Comparison of ENCODE assay signal across 15 cellular contexts in genomic region chr1:26079960-26080814, GRCh38. TPM values are rescaled to one million over a fixed set of nuclear protein-coding genes. Genes with fewer than 3 reads are reported as not detected.
"Had no signal": no experiment of that assay in that cellular context is flagged by ENCODE, and none has a peak within 500 bp of the region (broad histone marks: within the 10 kb centered on the region; RNA-seq: fewer than 3 reads in every experiment).

No MANE protein-coding gene starts in this region.

- H3K27me3 ChIP-seq: thyroid gland had no signal

- H3K27ac ChIP-seq: esophagus muscularis mucosa, thyroid gland had no signal

- H3K4me3 ChIP-seq: esophagus muscularis mucosa, thyroid gland had no signal

- H3K9me3 Mint-ChIP-seq: activated CD4-positive, alpha-beta memory T cell treated with anti-CD3 and anti-CD28 coated beads for 36 hours; activated naive CD8-positive, alpha-beta T cell treated with anti-CD3 and anti-CD28 coated beads, Interleukin-2, amount 10 ng/mL, durations not matched to agents 7 days and 5 days; activated T-cell treated with anti-CD3 and anti-CD28 coated beads, Interleukin-2, amount 50 U/mL, for 72 hours; memory B cell; nephron progenitor cell had no signal

- H3K4me3 Mint-ChIP-seq: activated CD4-positive, alpha-beta memory T cell treated with anti-CD3 and anti-CD28 coated beads for 36 hours; activated naive CD8-positive, alpha-beta T cell treated with anti-CD3 and anti-CD28 coated beads, Interleukin-2, amount 10 ng/mL, durations not matched to agents 7 days and 5 days; activated T-cell treated with anti-CD3 and anti-CD28 coated beads, Interleukin-2, amount 50 U/mL, for 72 hours; memory B cell; nephron progenitor cell had no signal

- H3K9me3 ChIP-seq: esophagus muscularis mucosa, thyroid gland had no signal

- H3K36me3 ChIP-seq: esophagus muscularis mucosa, thyroid gland had no signal

- H3K27ac Mint-ChIP-seq: activated CD4-positive, alpha-beta memory T cell treated with anti-CD3 and anti-CD28 coated beads for 36 hours; activated naive CD8-positive, alpha-beta T cell treated with anti-CD3 and anti-CD28 coated beads, Interleukin-2, amount 10 ng/mL, durations not matched to agents 7 days and 5 days; activated T-cell treated with anti-CD3 and anti-CD28 coated beads, Interleukin-2, amount 50 U/mL, for 72 hours; memory B cell had no signal

- H3K36me3 Mint-ChIP-seq: activated CD4-positive, alpha-beta memory T cell treated with anti-CD3 and anti-CD28 coated beads for 36 hours; activated naive CD8-positive, alpha-beta T cell treated with anti-CD3 and anti-CD28 coated beads, Interleukin-2, amount 10 ng/mL, durations not matched to agents 7 days and 5 days had no signal

- ATAC-seq: activated T-cell treated with anti-CD3 and anti-CD28 coated beads, Interleukin-2, amount 50 U/mL, for 72 hours; left lobe of liver had no signal

- DNase-seq: activated CD4-positive, alpha-beta memory T cell treated with anti-CD3 and anti-CD28 coated beads for 36 hours; activated CD4-positive, alpha-beta T cell treated with anti-CD3 and anti-CD28 coated beads for 1 hour; activated naive CD8-positive, alpha-beta T cell treated with anti-CD3 and anti-CD28 coated beads, Interleukin-2, amount 10 ng/mL, durations not matched to agents 7 days and 5 days; activated T-cell treated with anti-CD3 and anti-CD28 coated beads, Interleukin-2, amount 50 U/mL, for 72 hours; anterior cingulate cortex; glutamatergic neuron; nephron progenitor cell; small intestine; T-helper 9 cell; thyroid gland had no signal

- H3K4me1 Mint-ChIP-seq: memory B cell had no signal

RNA-seq across cellular contexts. Expression of gene TRIM63, which starts 12.8 kb away (rescaled TPM):
- total RNA-seq: activated naive CD8-positive, alpha-beta T cell treated with anti-CD3 and anti-CD28 coated beads, Interleukin-2, amount 10 ng/mL, durations not matched to agents 7 days and 5 days; bronchial epithelial cell; fibroblast of villous mesenchyme had no signal

RNA-seq across cellular contexts. Expression of gene SLC30A2, which starts 34.3 kb away (rescaled TPM):
- total RNA-seq: activated CD4-positive, alpha-beta memory T cell treated with anti-CD3 and anti-CD28 coated beads for 36 hours; activated naive CD8-positive, alpha-beta T cell treated with anti-CD3 and anti-CD28 coated beads, Interleukin-2, amount 10 ng/mL, durations not matched to agents 7 days and 5 days; activated T-cell treated with anti-CD3 and anti-CD28 coated beads, Interleukin-2, amount 50 U/mL, for 72 hours; bronchial epithelial cell; fibroblast of villous mesenchyme had no signal

RNA-seq across cellular contexts. Expression of gene EXTL1, which starts 58.6 kb away (rescaled TPM):
- total RNA-seq: activated CD4-positive, alpha-beta memory T cell treated with anti-CD3 and anti-CD28 coated beads for 36 hours; activated naive CD8-positive, alpha-beta T cell treated with anti-CD3 and anti-CD28 coated beads, Interleukin-2, amount 10 ng/mL, durations not matched to agents 7 days and 5 days; activated T-cell treated with anti-CD3 and anti-CD28 coated beads, Interleukin-2, amount 50 U/mL, for 72 hours; bronchial epithelial cell; left lobe of liver had no signal
